ENCODE assay signal across 32 cellular contexts in genomic region chr20:31490752-31491151, GRCh38. TPM values are rescaled to one million over a fixed set of nuclear protein-coding genes. Genes with fewer than 3 reads are reported as not detected.
"Had no signal": no experiment of that assay in that cellular context is flagged by ENCODE, and none has a peak within 500 bp of the region (broad histone marks: within the 10 kb centered on the region; RNA-seq: fewer than 3 reads in every experiment).

No MANE protein-coding gene starts in this region.

- H3K36me3 Mint-ChIP-seq: stimulated activated effector memory CD8-positive, alpha-beta T cell treated with anti-CD3 and anti-CD28 coated beads, Interleukin-12 subunit alpha, Interleukin-12 subunit beta, amount 100 ng/mL, for 72 hours; stimulated activated memory B cell treated with anti-CD40 and anti-IgM and Interleukin-4, amounts not matched to agents 10 μg/mL and 1 μg/mL and 100 μg/mL, for 72 hours; stimulated activated naive B cell treated with anti-CD40 and anti-IgM and Interleukin-4, amounts not matched to agents 10 μg/mL and 1 μg/mL and 100 μg/mL, for 72 hours; type B pancreatic cell had no signal

- H3K9me3 Mint-ChIP-seq: stimulated activated effector memory CD8-positive, alpha-beta T cell treated with anti-CD3 and anti-CD28 coated beads, Interleukin-12 subunit alpha, Interleukin-12 subunit beta, amount 100 ng/mL, for 72 hours; stimulated activated memory B cell treated with anti-CD40 and anti-IgM and Interleukin-4, amounts not matched to agents 10 μg/mL and 1 μg/mL and 100 μg/mL, for 72 hours; stimulated activated naive B cell treated with anti-CD40 and anti-IgM and Interleukin-4, amounts not matched to agents 10 μg/mL and 1 μg/mL and 100 μg/mL, for 72 hours; stimulated activated naive CD8-positive, alpha-beta T cell treated with anti-CD3 and anti-CD28 coated beads, Interleukin-15, amount 100 ng/mL, for 72 hours; stimulated activated naive CD8-positive, alpha-beta T cell treated with anti-CD3 and anti-CD28 coated beads, Interleukin-15, Interleukin-2, amounts not matched to agents 100 ng/mL and 50 ng/mL, for 24 hours; type B pancreatic cell had no signal

- DNase-seq: stimulated activated CD4-positive, alpha-beta T cell treated with anti-CD3 and anti-CD28 coated beads, Interleukin-2, amount 100 ng/mL, for 48 hours; stimulated activated CD4-positive, alpha-beta T cell treated with anti-CD3 and anti-CD28 coated beads, Interleukin-4, amount 100 ng/mL, for 1 hour; stimulated activated CD4-positive, alpha-beta T cell treated with anti-CD3 and anti-CD28 coated beads, Interleukin-4, amount 100 ng/mL, for 24 hours; stimulated activated CD4-positive, alpha-beta T cell treated with anti-CD3 and anti-CD28 coated beads, Interleukin-4, amount 100 ng/mL, for 4 hours; stimulated activated CD8-positive, alpha-beta memory T cell treated with anti-CD3 and anti-CD28 coated beads, Interleukin-4, amount 100 ng/mL, for 48 hours; stimulated activated naive B cell treated with anti-CD40 and anti-IgM and Interleukin-4, amounts not matched to agents 10 μg/mL and 1 μg/mL and 100 μg/mL, for 72 hours; stimulated activated naive CD4-positive, alpha-beta T cell; stimulated activated naive CD4-positive, alpha-beta T cell treated with Interleukin-2 at 50 U/mL for 16 hours; stimulated activated naive CD8-positive, alpha-beta T cell treated with anti-CD3 and anti-CD28 coated beads, Interleukin-15, amount 100 ng/mL, for 72 hours; stimulated activated naive CD8-positive, alpha-beta T cell treated with anti-CD3 and anti-CD28 coated beads, Interleukin-15, Interleukin-2, amounts not matched to agents 100 U/mL and 50 U/mL, for 24 hours; stomach; substantia nigra; testis; thyroid gland; tibial artery; transverse colon; trophoblast cell; upper lobe of left lung; upper lobe of right lung; uterus had no signal

- ATAC-seq: stimulated activated effector memory CD8-positive, alpha-beta T cell treated with anti-CD3 and anti-CD28 coated beads, Interleukin-12 subunit alpha, Interleukin-12 subunit beta, amount 100 ng/mL, for 72 hours; stimulated activated memory B cell treated with anti-CD40 and anti-IgM and Interleukin-4, amounts not matched to agents 10 μg/mL and 1 μg/mL and 100 μg/mL, for 72 hours; stimulated activated naive B cell treated with anti-CD40 and anti-IgM and Interleukin-4, amounts not matched to agents 10 μg/mL and 1 μg/mL and 100 μg/mL, for 72 hours; stimulated activated naive CD8-positive, alpha-beta T cell treated with anti-CD3 and anti-CD28 coated beads, Interleukin-15, amount 100 ng/mL, for 72 hours; stimulated activated naive CD8-positive, alpha-beta T cell treated with anti-CD3 and anti-CD28 coated beads, Interleukin-15, Interleukin-2, amounts not matched to agents 100 U/mL and 50 U/mL, for 24 hours; upper lobe of right lung had no signal

- H3K4me1 Mint-ChIP-seq: stimulated activated memory B cell treated with anti-CD40 and anti-IgM and Interleukin-4, amounts not matched to agents 10 μg/mL and 1 μg/mL and 100 μg/mL, for 72 hours had no signal

- H3K4me3 Mint-ChIP-seq: stimulated activated effector memory CD8-positive, alpha-beta T cell treated with anti-CD3 and anti-CD28 coated beads, Interleukin-12 subunit alpha, Interleukin-12 subunit beta, amount 100 ng/mL, for 72 hours; stimulated activated memory B cell treated with anti-CD40 and anti-IgM and Interleukin-4, amounts not matched to agents 10 μg/mL and 1 μg/mL and 100 μg/mL, for 72 hours; stimulated activated naive B cell treated with anti-CD40 and anti-IgM and Interleukin-4, amounts not matched to agents 10 μg/mL and 1 μg/mL and 100 μg/mL, for 72 hours; stimulated activated naive CD8-positive, alpha-beta T cell treated with anti-CD3 and anti-CD28 coated beads, Interleukin-15, amount 100 ng/mL, for 72 hours; stimulated activated naive CD8-positive, alpha-beta T cell treated with anti-CD3 and anti-CD28 coated beads, Interleukin-15, Interleukin-2, amounts not matched to agents 100 ng/mL and 50 ng/mL, for 24 hours; type B pancreatic cell had no signal

- H3K27ac Mint-ChIP-seq: stimulated activated effector memory CD8-positive, alpha-beta T cell treated with anti-CD3 and anti-CD28 coated beads, Interleukin-12 subunit alpha, Interleukin-12 subunit beta, amount 100 ng/mL, for 72 hours; stimulated activated memory B cell treated with anti-CD40 and anti-IgM and Interleukin-4, amounts not matched to agents 10 μg/mL and 1 μg/mL and 100 μg/mL, for 72 hours; stimulated activated naive B cell treated with anti-CD40 and anti-IgM and Interleukin-4, amounts not matched to agents 10 μg/mL and 1 μg/mL and 100 μg/mL, for 72 hours; stimulated activated naive CD8-positive, alpha-beta T cell treated with anti-CD3 and anti-CD28 coated beads, Interleukin-15, amount 100 ng/mL, for 72 hours; stimulated activated naive CD8-positive, alpha-beta T cell treated with anti-CD3 and anti-CD28 coated beads, Interleukin-15, Interleukin-2, amounts not matched to agents 100 ng/mL and 50 ng/mL, for 24 hours; type B pancreatic cell had no signal

RNA-seq across cellular contexts. Expression of gene REM1, which starts 15.7 kb away (rescaled TPM):
- total RNA-seq: temporal lobe had no signal

RNA-seq across cellular contexts. Expression of gene DEFB124, which starts 15.8 kb away (rescaled TPM):
- total RNA-seq: subcutaneous adipose tissue, suprapubic skin, temporal lobe, testis, thoracic aorta, thyroid gland, tibial nerve, transverse colon, upper lobe of left lung, upper lobe of right lung, urinary bladder, vagina had no signal

RNA-seq across cellular contexts. Expression of gene DEFB123, which starts 50.3 kb away (rescaled TPM):
- total RNA-seq: stomach, subcutaneous adipose tissue, suprapubic skin, temporal lobe, thoracic aorta, tibial nerve, transverse colon, upper lobe of left lung, upper lobe of right lung, ureter, urinary bladder, uterus, vagina had no signal
